ENCODE assay signal across 8 cellular contexts in the genomic region with DNA sequence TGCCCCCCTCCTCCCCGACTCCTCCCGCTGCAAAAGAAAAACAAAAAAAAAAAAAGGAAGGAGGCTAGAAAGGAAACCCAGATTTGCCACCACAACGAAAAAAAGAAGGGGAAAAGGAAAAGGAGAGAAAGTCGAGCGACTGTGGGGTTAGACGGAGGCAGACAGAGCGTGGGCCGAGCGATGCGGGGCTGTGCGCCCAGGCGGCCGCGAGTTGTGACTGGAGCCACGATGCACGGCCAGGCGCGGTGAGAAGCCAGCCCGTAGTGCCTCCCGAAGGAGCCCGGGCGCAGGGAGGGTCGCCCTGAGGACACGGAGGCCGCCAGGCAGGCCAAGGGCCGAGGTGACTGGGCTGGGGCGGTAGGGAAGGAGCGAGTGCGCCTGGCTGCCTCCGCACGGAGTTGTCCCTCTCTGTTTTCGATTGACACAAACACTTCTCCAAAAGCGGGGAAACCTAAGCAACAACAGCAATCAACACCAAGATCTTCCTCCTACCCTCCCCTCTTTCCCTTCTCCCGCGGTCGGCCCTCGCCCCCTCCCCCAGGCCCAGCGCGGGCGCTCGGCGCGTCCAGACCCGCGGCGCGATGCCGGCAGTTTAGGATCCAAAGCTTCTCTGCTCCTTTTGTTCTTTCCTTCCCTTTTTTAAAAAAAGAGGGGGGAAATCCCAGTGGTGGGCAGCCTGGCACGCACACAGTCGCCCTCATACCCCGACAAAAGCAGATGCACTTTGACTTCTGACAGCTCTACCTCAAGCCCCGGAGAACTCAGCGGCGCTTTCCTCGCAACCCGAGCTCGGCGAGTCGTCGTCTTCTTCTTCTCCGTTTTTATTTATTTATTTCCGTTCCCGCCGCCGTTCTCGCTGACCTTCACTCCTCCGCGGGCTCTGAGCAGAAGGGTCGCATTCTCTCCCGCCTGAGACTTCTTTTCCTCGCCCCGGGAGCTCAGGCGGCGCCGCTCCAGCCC. TPM values are rescaled to one million over a fixed set of nuclear protein-coding genes. Genes with fewer than 3 reads are reported as not detected.
DNase-seq lines count a peak whose midpoint lies in the region; ATAC-seq, FAIRE-seq and TF ChIP-seq lines count a peak whose summit lies in the region.

LHX1 (plus strand) TSS at position 475 of the 960 bp plus-strand sequence. CDS start 723 bp downstream, outside the sequence.

- CTCF ChIA-PET in activated CD8-positive, alpha-beta T cell treated with anti-CD3 and anti-CD28 coated beads for 36 hours (lab: Charles Lee), result no interaction called here

- peak within 1 kb of the TSS; percentile 1 to 42 (median 23) for H3K4me3 ChIP-seq in heart left ventricle
- H3K4me3 ChIP-seq in upper lobe of right lung, result peak within 1 kb of the TSS; percentile 1

- 2 to 3% (median 2%) methylated on average over 71 to 75 of the region's 75 CpGs for WGBS in heart left ventricle, 4 donors

- ATAC-seq in heart left ventricle, result no peak
- ATAC-seq in Right ventricle myocardium superior (ENCODE audit: poor library complexity), result no peak
- ATAC-seq in activated CD8-positive, alpha-beta T cell treated with anti-CD3 and anti-CD28 coated beads for 36 hours, result no peak
- no peak for ATAC-seq in upper lobe of right lung

- H3K27ac Mint-ChIP-seq in activated CD8-positive, alpha-beta T cell treated with anti-CD3 and anti-CD28 coated beads for 36 hours, result no peak within 1 kb of the TSS
- H3K27ac Mint-ChIP-seq in immature natural killer cell, result peak within 1 kb of the TSS in 1 of 6 donors; percentile 49

- H3K9me3 ChIP-seq in heart left ventricle (no peaks in the 10 kb centered on the region), upper lobe of right lung (no peaks in the 10 kb centered on the region)

- H3K9me3 Mint-ChIP-seq in activated CD8-positive, alpha-beta T cell treated with anti-CD3 and anti-CD28 coated beads for 36 hours, result no peaks in the 10 kb centered on the region
- H3K9me3 Mint-ChIP-seq in immature natural killer cell, result peaks cover 0 to 2% (median 0%) of the 10 kb centered on the region in 6 donors

- peak within 1 kb of the TSS; percentile 66 for H3K4me3 Mint-ChIP-seq in activated CD8-positive, alpha-beta T cell treated with anti-CD3 and anti-CD28 coated beads for 36 hours
- H3K4me3 Mint-ChIP-seq in immature natural killer cell, result peak within 1 kb of the TSS; percentile 71 to 87 (median 77)

- DNase-seq in heart left ventricle (no peak), Right ventricle myocardium superior (no peak), immature natural killer cell (no peak), upper lobe of right lung (no peak), dedifferentiated amniotic fluid mesenchymal stem cell (ENCODE audit: extremely low spot score) (no peak), GM19239 (ENCODE audit: insufficient read length, low spot score) (no peak)
- DNase-seq in activated CD8-positive, alpha-beta T cell treated with anti-CD3 and anti-CD28 coated beads for 36 hours, result no peak
- DNase-seq in stimulated activated CD4-positive, alpha-beta T cell treated with anti-CD3 and anti-CD28 coated beads, Interleukin-1b, Interleukin-23, amount 100 ng/mL, for 48 hours, result no peak

- no peaks in the 10 kb centered on the region for H3K36me3 Mint-ChIP-seq in activated CD8-positive, alpha-beta T cell treated with anti-CD3 and anti-CD28 coated beads for 36 hours (ENCODE audit: low read depth)
- H3K36me3 Mint-ChIP-seq in immature natural killer cell, result peaks cover 0 to 1% (median 0%) of the 10 kb centered on the region in 3 donors

- POLR2A ChIA-PET in activated CD8-positive, alpha-beta T cell treated with anti-CD3 and anti-CD28 coated beads for 36 hours (lab: Charles Lee), result interaction anchor here (0.7 to 3.2 kb wide), 5 partner anchors 10 to 216 kb away, joined by 3 to 19 read pairs (median 3); partner anchors contain the start of gene AATF

- H3K27ac ChIP-seq in heart left ventricle (no peak within 1 kb of the TSS), upper lobe of right lung (no peak within 1 kb of the TSS)

- H3K36me3 ChIP-seq in heart left ventricle, result no peaks in the 10 kb centered on the region
- H3K36me3 ChIP-seq in upper lobe of right lung, result no peaks in the 10 kb centered on the region

- no peak for TF ChIP-seq CTCF in heart left ventricle (IDR thresholded peaks at IDR 0.05)
- TF ChIP-seq CTCF in activated CD8-positive, alpha-beta T cell treated with anti-CD3 and anti-CD28 coated beads for 36 hours (IDR thresholded peaks at IDR 0.05), result no peak
- TF ChIP-seq CTCF in upper lobe of right lung (IDR thresholded peaks at IDR 0.05), result no peak

- peaks cover 68% of the 10 kb centered on the region for H3K4me1 Mint-ChIP-seq in activated CD8-positive, alpha-beta T cell treated with anti-CD3 and anti-CD28 coated beads for 36 hours (ENCODE audit: low read depth)
- H3K4me1 Mint-ChIP-seq in immature natural killer cell, result peaks cover 60 to 64% of the 10 kb centered on the region in 2 donors

- peaks cover 10 to 83% (median 65%) of the 10 kb centered on the region in 12 donors for H3K4me1 ChIP-seq in heart left ventricle
- H3K4me1 ChIP-seq in upper lobe of right lung, result peaks cover 63% of the 10 kb centered on the region

- no peak for TF ChIP-seq POLR2A in heart left ventricle (IDR thresholded peaks at IDR 0.05)

- intact Hi-C loops in heart left ventricle (cut with DNase I) (no loop called here), Right ventricle myocardium superior (cut with DNase I) (no loop called here), upper lobe of right lung (cut with DNase I) (no loop called here)
- intact Hi-C loops in activated CD8-positive, alpha-beta T cell treated with anti-CD3 and anti-CD28 coated beads for 36 hours (cut with micrococcal nuclease), result loop anchor here (10.0 kb wide), 1 partner anchor 212 kb away; no protein-coding TSS in a partner anchor

- peaks cover 84% of the 10 kb centered on the region for H3K27me3 Mint-ChIP-seq in activated CD8-positive, alpha-beta T cell treated with anti-CD3 and anti-CD28 coated beads for 36 hours
- peaks cover 59 to 86% (median 65%) of the 10 kb centered on the region in 3 donors for H3K27me3 Mint-ChIP-seq in immature natural killer cell (ENCODE audit: low read depth in 3 of 3)

- H3K27me3 ChIP-seq in heart left ventricle (peaks cover 91 to 100% (median 100%) of the 10 kb centered on the region in 9 donors), upper lobe of right lung (peaks cover 100% of the 10 kb centered on the region)

- FAIRE-seq in GM19239 (lab: Jason Lieb, UNC), result no peak

RNA-seq across cellular contexts. Expression of gene LHX1, which starts in this region (rescaled TPM):
- total RNA-seq in heart left ventricle (not detected), Right ventricle myocardium superior (not detected), upper lobe of right lung (not detected)
- polyA plus RNA-seq in heart left ventricle (not detected), immature natural killer cell (not detected)
- total RNA-seq in activated CD8-positive, alpha-beta T cell treated with anti-CD3 and anti-CD28 coated beads for 36 hours, result not detected
